ENCODE assay signal across 8 cellular contexts in genomic region chr9:113056191-113057106, GRCh38. TPM values are rescaled to one million over a fixed set of nuclear protein-coding genes. Genes with fewer than 3 reads are reported as not detected.
DNase-seq lines count a peak whose midpoint lies in the region; ATAC-seq, FAIRE-seq and TF ChIP-seq lines count a peak whose summit lies in the region.

Gene ZFP37 (minus strand): TSS chr9:113056724. CDS start chr9:113056688, 36 bp downstream.

- H3K27ac Mint-ChIP-seq in nephron progenitor cell: no peak within 1 kb of the TSS

- peaks cover 13% of the 10 kb centered on the region for H3K27me3 Mint-ChIP-seq in nephron progenitor cell (ENCODE audit: low read depth, poor library complexity)

- FAIRE-seq in RCC 7860 (lab: Jason Lieb, UNC): peak; percentile 79

- peaks cover 12% of the 10 kb centered on the region for H3K36me3 Mint-ChIP-seq in nephron progenitor cell (ENCODE audit: low read depth)

- no peaks in the 10 kb centered on the region for H3K9me3 Mint-ChIP-seq in nephron progenitor cell

- no peaks in the 10 kb centered on the region for H3K4me1 Mint-ChIP-seq in nephron progenitor cell

- H3K4me3 Mint-ChIP-seq in nephron progenitor cell: no peak within 1 kb of the TSS

- ATAC-seq in GM19438 (IDR thresholded peaks at IDR 0.05; ENCODE audit: low read depth, unreplicated experiment): peak; percentile 100
- ATAC-seq in foreskin keratinocyte: peak; percentile 92

- H3K4me1 ChIP-seq in foreskin keratinocyte: no peaks in the 10 kb centered on the region

- no peak for TF ChIP-seq CTCF in foreskin keratinocyte (conservative IDR thresholded peaks at IDR 0.05)
- TF ChIP-seq CTCF in nephron progenitor cell (IDR thresholded peaks at IDR 0.05): no peak

- DNase-seq in AG08396 (ENCODE audit: low spot score): peak; percentile 95
- peak; percentile 74 for DNase-seq in HS-5 (ENCODE audit: low read depth)
- DNase-seq in RCC 7860 (ENCODE audit: low spot score): peak; percentile 89
- DNase-seq in activated gamma-delta T cell treated with Interleukin-2 at 50 U/mL for 16 hours: peak; percentile 60
- DNase-seq in foreskin keratinocyte: peak; percentile 64 to 81
- peak; percentile 84 for DNase-seq in nephron progenitor cell
- peak; percentile 6 to 73 (median 48) for DNase-seq in stimulated activated naive CD4-positive, alpha-beta T cell (lab: John Stamatoyannopoulos, UW)

- H3K27me3 ChIP-seq in foreskin keratinocyte: peaks cover 22% of the 10 kb centered on the region

- H3K27ac ChIP-seq in foreskin keratinocyte: no peak within 1 kb of the TSS

RNA-seq across cellular contexts. Expression of gene ZFP37, which starts in this region (rescaled TPM):
- total RNA-seq in foreskin keratinocyte: 1.0 and 1.2 TPM in 2 replicates
- 0.21 and 0.27 TPM in 2 replicates for polyA plus RNA-seq in foreskin keratinocyte
